Comparison of ENCODE assay signal across 26 cellular contexts in genomic region chr10:131636116-131636515, GRCh38.
"Had no signal": no experiment of that assay in that cellular context is flagged by ENCODE, and none has a peak within 500 bp of the region (broad histone marks: within the 10 kb centered on the region; RNA-seq: fewer than 3 reads in every experiment).

No MANE protein-coding gene starts in this region.

- FAIRE-seq: endometrium, kidney had no signal

- H3K4me3 ChIP-seq: ascending aorta, gastrocnemius medialis, thoracic aorta, uterus had no signal

- H3K4me3 Mint-ChIP-seq: activated naive CD4-positive, alpha-beta T cell treated with anti-CD3 and anti-CD28 coated beads for 36 hours; activated naive CD8-positive, alpha-beta T cell treated with anti-CD3 and anti-CD28 coated beads, Interleukin-2, amount 10 ng/mL, durations not matched to agents 7 days and 5 days; dendritic cell treated with granulocyte-macrophage colony-stimulating factor and Interleukin-4, amounts not matched to agents 40 ng/mL and 50 ng/mL, for 4 days; memory B cell; natural killer cell; T-helper 2 cell treated with Interferon-gamma antibody and Interleukin-4, amounts not matched to agents 5 μg/mL and 100 μg/mL, for 36 hours; type B pancreatic cell had no signal

- DNase-seq: activated CD4-positive, alpha-beta T cell treated with anti-CD3 and anti-CD28 coated beads for 4 hours; activated CD4-positive, alpha-beta T cell treated with anti-CD3 and anti-CD28 coated beads, Interleukin-2, amount 50 U/mL, for 48 hours; activated CD4-positive, CD25-positive, alpha-beta regulatory T cell; activated effector memory CD4-positive, alpha-beta T cell treated with Interleukin-2 at 50 U/mL for 16 hours; activated naive CD4-positive, alpha-beta T cell treated with anti-CD3 and anti-CD28 coated beads for 36 hours; activated naive CD8-positive, alpha-beta T cell treated with anti-CD3 and anti-CD28 coated beads, Interleukin-2, amount 10 ng/mL, durations not matched to agents 7 days and 5 days; central memory CD4-positive, alpha-beta T cell; effector CD8-positive, alpha-beta T cell; gastrocnemius medialis; glutamatergic neuron; hippocampal formation; kidney; left colon; natural killer cell; right cardiac atrium; stimulated activated CD4-positive, alpha-beta T cell treated with anti-CD3 and anti-CD28 coated beads, Interleukin-2, amount 100 ng/mL, for 48 hours; stimulated activated naive CD4-positive, alpha-beta T cell treated with Interleukin-2 at 50 U/mL for 16 hours; T-helper 1 cell; uterus had no signal

- H3K27me3 Mint-ChIP-seq: activated naive CD8-positive, alpha-beta T cell treated with anti-CD3 and anti-CD28 coated beads, Interleukin-2, amount 10 ng/mL, durations not matched to agents 7 days and 5 days had no signal

- H3K9me3 Mint-ChIP-seq: natural killer cell; T-helper 2 cell treated with Interferon-gamma antibody and Interleukin-4, amounts not matched to agents 5 μg/mL and 100 μg/mL, for 36 hours had no signal

- H3K9me3 ChIP-seq: gastrocnemius medialis, thoracic aorta, uterus had no signal

- H3K36me3 ChIP-seq: ascending aorta, gastrocnemius medialis, thoracic aorta, uterus had no signal

- H3K27me3 ChIP-seq: ascending aorta, uterus had no signal

- H3K4me1 Mint-ChIP-seq: memory B cell, natural killer cell had no signal

- H3K36me3 Mint-ChIP-seq: activated naive CD8-positive, alpha-beta T cell treated with anti-CD3 and anti-CD28 coated beads, Interleukin-2, amount 10 ng/mL, durations not matched to agents 7 days and 5 days; memory B cell; natural killer cell; type B pancreatic cell had no signal

- H3K27ac Mint-ChIP-seq: activated naive CD4-positive, alpha-beta T cell treated with anti-CD3 and anti-CD28 coated beads for 36 hours; activated naive CD8-positive, alpha-beta T cell treated with anti-CD3 and anti-CD28 coated beads, Interleukin-2, amount 10 ng/mL, durations not matched to agents 7 days and 5 days; dendritic cell treated with granulocyte-macrophage colony-stimulating factor and Interleukin-4, amounts not matched to agents 40 ng/mL and 50 ng/mL, for 4 days; memory B cell; natural killer cell; T-helper 2 cell treated with Interferon-gamma antibody and Interleukin-4, amounts not matched to agents 5 μg/mL and 100 μg/mL, for 36 hours; type B pancreatic cell had no signal

- H3K4me1 ChIP-seq: ascending aorta, gastrocnemius medialis, uterus had no signal

- H3K27ac ChIP-seq: ascending aorta, gastrocnemius medialis, thoracic aorta, uterus had no signal

- ATAC-seq: gastrocnemius medialis, left colon, natural killer cell, right cardiac atrium had no signal
